1 cellular context compared by ENCODE assay signal in genomic region chr14:34640826-34641225, GRCh38.
TF ChIP-seq lines count a peak whose summit lies in the region.

No MANE protein-coding gene starts in this region.

TF ChIP-seq in HCT116, 20 proteins besides CTCF, POLR2A, EP300 and RAD21 (continued from another document):
- TF ChIP-seq POLR2AphosphoS5 (IDR thresholded peaks at IDR 0.05; ENCODE audit: low read depth, low read length) (no peak), ZFX (IDR thresholded peaks at IDR 0.05) (no peak), JUND (IDR thresholded peaks at IDR 0.05) (no peak)
TF ChIP-seq in HCT116: peak in this region for 0.
